Comparison of ENCODE assay signal across 18 cellular contexts in genomic region chr10:94314913-94315545, GRCh38. TPM values are rescaled to one million over a fixed set of nuclear protein-coding genes. Genes with fewer than 3 reads are reported as not detected.
DNase-seq lines count a peak whose midpoint lies in the region; ATAC-seq and TF ChIP-seq lines count a peak whose summit lies in the region.
"Had no signal": no experiment of that assay in that cellular context is flagged by ENCODE, and none has a peak within 500 bp of the region (broad histone marks: within the 10 kb centered on the region; RNA-seq: fewer than 3 reads in every experiment).

No MANE protein-coding gene starts in this region.

- H2AFZ ChIP-seq in smooth muscle cell (ENCODE audit: low read depth), result no peak overlapping the region
- no peak overlapping the region for H2AFZ ChIP-seq in mammary epithelial cell (ENCODE audit: low read depth, low read length)

- H3K9me3 ChIP-seq in left ventricle myocardium inferior (replicated peaks) (no peaks in the 10 kb centered on the region), smooth muscle cell (replicated peaks; ENCODE audit: low read depth) (no peaks in the 10 kb centered on the region), mammary epithelial cell (replicated peaks; ENCODE audit: insufficient read depth, low read length) (no peaks in the 10 kb centered on the region)
- H3K9me3 ChIP-seq: pancreas had no signal

- H3K27me3 Mint-ChIP-seq in WTC11 (ENCODE audit: low read depth), result 0 out of 2 replicates have a peak, but pooled peaks cover 5% of the 10 kb centered on the region

- H3K36me3 Mint-ChIP-seq in WTC11, result no peaks in the 10 kb centered on the region

- no peaks in the 10 kb centered on the region for H3K27me3 ChIP-seq in left ventricle myocardium inferior (ENCODE audit: low read depth)
- no peaks in the 10 kb centered on the region for H3K27me3 ChIP-seq in smooth muscle cell (ENCODE audit: low read depth)
- no peaks in the 10 kb centered on the region for H3K27me3 ChIP-seq in mammary epithelial cell (ENCODE audit: insufficient read depth, low read length)
- H3K27me3 ChIP-seq: pancreas had no signal

- H3K4me3 ChIP-seq in left ventricle myocardium inferior (no peak overlapping the region), smooth muscle cell (no peak overlapping the region), mammary epithelial cell (replicated peaks in 1 of 3; ENCODE audit: insufficient read depth in 1 of 3, low read depth in 2 of 3, low read length in 3 of 3) (no peak overlapping the region)
- H3K4me3 ChIP-seq: pancreas, SK-N-MC had no signal

- H3K36me3 ChIP-seq in left ventricle myocardium inferior, result peaks cover 17% of the 10 kb centered on the region
- H3K36me3 ChIP-seq in smooth muscle cell (ENCODE audit: low read depth), result no peaks in the 10 kb centered on the region
- H3K36me3 ChIP-seq in mammary epithelial cell (ENCODE audit: insufficient read depth, low read length), result no peaks in the 10 kb centered on the region

- 80% methylated on average over 6 of the region's 6 CpGs for whole genome bisulfite sequencing in smooth muscle cell (ENCODE audit: low lambda C conversion rate)
- 95% methylated on average over 6 of the region's 6 CpGs for WGBS in mammary epithelial cell (ENCODE audit: low coverage, missing lambda C conversion rate)

- H3K4me3 Mint-ChIP-seq in WTC11, result no peak overlapping the region
- H3K4me3 Mint-ChIP-seq: activated T-cell treated with anti-CD3 and anti-CD28 coated beads, Interleukin-2, amount 50 U/mL, for 24 hours had no signal

- H4K20me1 ChIP-seq in smooth muscle cell (ENCODE audit: low read depth) (no peaks in the 10 kb centered on the region), mammary epithelial cell (ENCODE audit: insufficient read depth, low read length) (no peaks in the 10 kb centered on the region)

- DNase-seq in NCI-H146 (lab: John Stamatoyannopoulos, UW) (peak; percentile 12), NCI-H146 treated with DMSO at 0.1 percent for 48 hours (lab: John Stamatoyannopoulos, UW; ENCODE audit: unreplicated experiment) (no peak), WTC11 (ENCODE audit: low spot score) (no peak), left ventricle myocardium inferior (no peak), smooth muscle cell (lab: John Stamatoyannopoulos, UW; ENCODE audit: unreplicated experiment) (no peak), mammary epithelial cell (no peak), OCI-M2 (lab: John Stamatoyannopoulos, UW; ENCODE audit: unreplicated experiment) (no peak), MV-4-11 (lab: John Stamatoyannopoulos, UW) (no peak)
- DNase-seq: 8988T; activated CD4-positive, CD25-positive, alpha-beta regulatory T cell; activated T-cell treated with anti-CD3 and anti-CD28 coated beads, Interleukin-2, amount 50 U/mL, for 24 hours; aorta; DMS53; hypothalamus; NCI-H1930; pancreas; stimulated activated CD4-positive, alpha-beta T cell treated with anti-CD3 and anti-CD28 coated beads, Interleukin-1b, Interleukin-23, amount 100 ng/mL, for 48 hours had no signal

- H3K79me2 ChIP-seq in smooth muscle cell (ENCODE audit: low read depth), result no peaks in the 10 kb centered on the region
- no peaks in the 10 kb centered on the region for H3K79me2 ChIP-seq in mammary epithelial cell (ENCODE audit: insufficient read depth, low read length)

- no peaks in the 10 kb centered on the region for H3K4me1 Mint-ChIP-seq in WTC11

- H3K27ac ChIP-seq in left ventricle myocardium inferior (replicated peaks) (peak overlapping the region; percentile 59), smooth muscle cell (ENCODE audit: low read depth) (peak overlapping the region; percentile 65), mammary epithelial cell (ENCODE audit: insufficient read depth, low read depth, low read length) (no peak overlapping the region)
- H3K27ac ChIP-seq: pancreas, SK-N-MC had no signal

- no peak overlapping the region for H3K4me2 ChIP-seq in smooth muscle cell
- no peak overlapping the region for H3K4me2 ChIP-seq in mammary epithelial cell (ENCODE audit: insufficient read depth, low read depth, low read length)

- no peaks in the 10 kb centered on the region for H3F3A ChIP-seq in smooth muscle cell (ENCODE audit: low read depth)

- CTCF ChIA-PET in WTC11 (lab: Charles Lee), result interaction anchor here (0.8 to 1.5 kb wide), 9 partner anchors 26 to 499 kb away, joined by 3 to 13 read pairs (median 4); partner anchors contain the start of gene PLCE1
- CTCF ChIA-PET in mammary epithelial cell (lab: Charles Lee; ENCODE audit: low non-redundant PET), result interaction anchor here (0.8 kb wide), 1 partner anchor 399 kb away, joined by 4 read pairs; no protein-coding TSS in a partner anchor

- H3K9ac ChIP-seq in smooth muscle cell (ENCODE audit: low read depth) (no peak overlapping the region), mammary epithelial cell (ENCODE audit: insufficient read depth, low read length) (no peak overlapping the region)

- ATAC-seq in WTC11, result peak; percentile 70

- in situ Hi-C loops in mammary epithelial cell (cut with MboI; ENCODE audit: low sequenced_read_pairs in 2 of 2), result loop anchor here (10.0 kb wide), 2 partner anchors 390 to 400 kb away; no protein-coding TSS in a partner anchor

- H3K9me3 Mint-ChIP-seq in WTC11, result no peaks in the 10 kb centered on the region; the same call in 1 of the 2 replicates
- H3K9me3 Mint-ChIP-seq: activated T-cell treated with anti-CD3 and anti-CD28 coated beads, Interleukin-2, amount 50 U/mL, for 24 hours had no signal

- no peak for TF ChIP-seq CTCF in WTC11 (IDR thresholded peaks at IDR 0.05)
- TF ChIP-seq CTCF in left ventricle myocardium inferior (IDR thresholded peaks at IDR 0.05; ENCODE audit: borderline replicate concordance), result no peak
- TF ChIP-seq CTCF in smooth muscle cell (IDR thresholded peaks at IDR 0.05; ENCODE audit: borderline replicate concordance, insufficient read depth, poor library complexity, severe bottlenecking), result no peak
- TF ChIP-seq CTCF in mammary epithelial cell (conservative IDR thresholded peaks at IDR 0.05 in 1 of 2, IDR thresholded peaks at IDR 0.05 in 1 of 2; ENCODE audit: extremely low read depth in 1 of 2, insufficient read depth in 1 of 2, low read depth in 1 of 2, low read length in 2 of 2), result no peak

- no TSS peak for BruUV-seq in mammary epithelial cell (replicated peaks; lab: Mats Ljungman, UMichigan)

- H3K4me1 ChIP-seq in left ventricle myocardium inferior (peaks cover 3% of the 10 kb centered on the region), smooth muscle cell (ENCODE audit: low read depth) (peaks cover 5% of the 10 kb centered on the region), mammary epithelial cell (ENCODE audit: insufficient read depth, low read length) (no peaks in the 10 kb centered on the region)
- H3K4me1 ChIP-seq: pancreas had no signal

- no peak overlapping the region for H3K27ac Mint-ChIP-seq in WTC11
- H3K27ac Mint-ChIP-seq: activated T-cell treated with anti-CD3 and anti-CD28 coated beads, Interleukin-2, amount 50 U/mL, for 24 hours had no signal

- intact Hi-C loops in left ventricle myocardium inferior (cut with micrococcal nuclease), result no loop called here
- intact Hi-C loops in mammary epithelial cell (cut with micrococcal nuclease), result no loop called here

- POLR2A ChIA-PET in WTC11 (lab: Charles Lee), result no interaction called here

- dilution Hi-C loops in mammary epithelial cell (cut with HindIII; ENCODE audit: low sequenced_read_pairs), result no loop called here

TF ChIP-seq in WTC11, 78 proteins besides CTCF, POLR2A, EP300 and RAD21:
- TF ChIP-seq IRF1 (CRISPR knock-in tag; IDR thresholded peaks at IDR 0.05), result no peak

RNA-seq across cellular contexts. Expression of gene NOC3L, which starts 47.7 kb away (rescaled TPM):
- 25.5 to 28.3 TPM (median 26.1 TPM) in 3 replicates for total RNA-seq in WTC11 (2021)
- 10.0 TPM for total RNA-seq in left ventricle myocardium inferior
- total RNA-seq in smooth muscle cell, result 21.6 and 27.3 TPM in 2 replicates
- 8.7 and 8.8 TPM in 2 replicates for polyA plus RNA-seq in smooth muscle cell
- total RNA-seq in mammary epithelial cell, result 10 to 100 TPM; 19.0 to 33.7 TPM
- 10.2 TPM for polyA plus RNA-seq in mammary epithelial cell
- polyA minus RNA-seq in mammary epithelial cell, result 16.6 TPM
